Comparison of ENCODE assay signal across 19 cellular contexts in genomic region chr5:160462167-160462566, GRCh38. TPM values are rescaled to one million over a fixed set of nuclear protein-coding genes. Genes with fewer than 3 reads are reported as not detected.
DNase-seq lines count a peak whose midpoint lies in the region; ATAC-seq, FAIRE-seq and TF ChIP-seq lines count a peak whose summit lies in the region.
"Had no signal": no experiment of that assay in that cellular context is flagged by ENCODE, and none has a peak within 500 bp of the region (broad histone marks: within the 10 kb centered on the region; RNA-seq: fewer than 3 reads in every experiment).

No MANE protein-coding gene starts in this region.

- no peaks in the 10 kb centered on the region for H3K9me3 Mint-ChIP-seq in activated B cell treated with CpG ODN at 0.5 μM for 24 hours
- H3K9me3 Mint-ChIP-seq: activated CD4-positive, alpha-beta T cell treated with anti-CD3 and anti-CD28 coated beads, Interleukin-2, amount 10 ng/mL, durations not matched to agents 7 days and 5 days; CD8-positive, alpha-beta T cell had no signal

- no peaks in the 10 kb centered on the region for H3K9me3 ChIP-seq in esophagus squamous epithelium
- H3K9me3 ChIP-seq in A673 (ENCODE audit: low read depth, low read length, poor library complexity, severe bottlenecking): no peaks in the 10 kb centered on the region
- H3K9me3 ChIP-seq: HAP-1, Peyer's patch had no signal

- no TSS peak for BruUV-seq in A673 (replicated peaks; lab: Mats Ljungman, UMichigan)

- H3K4me3 Mint-ChIP-seq in activated B cell treated with CpG ODN at 0.5 μM for 24 hours: no peak overlapping the region
- H3K4me3 Mint-ChIP-seq: activated CD4-positive, alpha-beta T cell treated with anti-CD3 and anti-CD28 coated beads, Interleukin-2, amount 10 ng/mL, durations not matched to agents 7 days and 5 days; CD8-positive, alpha-beta T cell had no signal

- no peaks in the 10 kb centered on the region for H3K36me3 Mint-ChIP-seq in activated B cell treated with CpG ODN at 0.5 μM for 24 hours (ENCODE audit: low read depth)
- H3K36me3 Mint-ChIP-seq: CD8-positive, alpha-beta T cell had no signal

- 81 to 94% methylated on average over 2 of the region's 2 CpGs for WGBS in esophagus squamous epithelium, 2 donors

- peaks cover 61% of the 10 kb centered on the region for H3K4me1 Mint-ChIP-seq in activated B cell treated with CpG ODN at 0.5 μM for 24 hours

- intact Hi-C loops in activated B cell treated with CpG ODN at 0.5 μM for 24 hours (cut with micrococcal nuclease) (no loop called here), esophagus squamous epithelium (cut with DNase I) (no loop called here), A673 (cut with micrococcal nuclease; ENCODE audit: unreplicated experiment) (no loop called here)

- H3K27ac Mint-ChIP-seq in activated B cell treated with CpG ODN at 0.5 μM for 24 hours: peak overlapping the region; percentile 3
- H3K27ac Mint-ChIP-seq: activated CD4-positive, alpha-beta T cell treated with anti-CD3 and anti-CD28 coated beads, Interleukin-2, amount 10 ng/mL, durations not matched to agents 7 days and 5 days; CD8-positive, alpha-beta T cell had no signal

- FAIRE-seq in GM18507 (lab: Jason Lieb, UNC): peak; percentile 75

- H3K27ac ChIP-seq in esophagus squamous epithelium (no peak overlapping the region), A673 (ENCODE audit: low read depth, low read length, poor library complexity, severe bottlenecking) (no peak overlapping the region)
- H3K27ac ChIP-seq: Peyer's patch had no signal

- no peaks in the 10 kb centered on the region for H3K27me3 Mint-ChIP-seq in activated B cell treated with CpG ODN at 0.5 μM for 24 hours

- peaks cover 0 to 5% (median 3%) of the 10 kb centered on the region in 3 donors for H3K4me1 ChIP-seq in esophagus squamous epithelium
- H3K4me1 ChIP-seq in A673 (ENCODE audit: insufficient read depth, low read length, poor library complexity, severe bottlenecking): no peaks in the 10 kb centered on the region

- H3K36me3 ChIP-seq in esophagus squamous epithelium: no peaks in the 10 kb centered on the region
- no peaks in the 10 kb centered on the region for H3K36me3 ChIP-seq in A673 (ENCODE audit: insufficient read depth, low read length, poor library complexity, severe bottlenecking)
- H3K36me3 ChIP-seq: HAP-1, Peyer's patch had no signal

- H3K4me3 ChIP-seq in esophagus squamous epithelium (no peak overlapping the region), A673 (ENCODE audit: low read depth, low read length, poor library complexity, severe bottlenecking) (no peak overlapping the region)
- H3K4me3 ChIP-seq: HAP-1, Peyer's patch had no signal

- peak; percentile 31 for ATAC-seq in GM21390 (IDR thresholded peaks at IDR 0.05; ENCODE audit: unreplicated experiment)
- peak; percentile 48 for ATAC-seq in HG02981 (IDR thresholded peaks at IDR 0.05; ENCODE audit: unreplicated experiment)
- ATAC-seq in activated B cell treated with CpG ODN at 0.5 μM for 24 hours (ENCODE audit: low read depth): peak; percentile 28
- ATAC-seq: CD8-positive, alpha-beta T cell had no signal

- no peak for TF ChIP-seq POLR2A in esophagus squamous epithelium (IDR thresholded peaks at IDR 0.05)

- POLR2A ChIA-PET in activated B cell treated with CpG ODN at 0.5 μM for 24 hours (lab: Charles Lee): interaction anchor here (0.6 to 4.1 kb wide), 2 partner anchors 7 to 36 kb away, joined by 6 to 59 read pairs; no protein-coding TSS in a partner anchor
- POLR2A ChIA-PET in A673 (lab: Charles Lee; ENCODE audit: low non-redundant PET): no interaction called here

- TF ChIP-seq CTCF in activated B cell treated with CpG ODN at 0.5 μM for 24 hours (IDR thresholded peaks at IDR 0.05) (no peak), esophagus squamous epithelium (IDR thresholded peaks at IDR 0.05) (no peak), A673 (conservative IDR thresholded peaks at IDR 0.05; ENCODE audit: low read depth, low read length) (no peak)

- CTCF ChIA-PET in activated B cell treated with CpG ODN at 0.5 μM for 24 hours (lab: Charles Lee) (no interaction called here), A673 (lab: Charles Lee) (no interaction called here)

- H3K27me3 ChIP-seq in esophagus squamous epithelium (no peaks in the 10 kb centered on the region), A673 (replicated peaks; ENCODE audit: insufficient read depth, low read depth, low read length, poor library complexity) (no peaks in the 10 kb centered on the region)
- H3K27me3 ChIP-seq: Peyer's patch had no signal

- no peak for DNase-seq in GM18507 (ENCODE audit: extremely low spot score, insufficient read length, low read depth)
- DNase-seq in activated B cell treated with CpG ODN at 0.5 μM for 24 hours: no peak
- DNase-seq in activated CD8-positive, alpha-beta memory T cell treated with anti-CD3 and anti-CD28 coated beads for 24 hours: no peak
- DNase-seq in esophagus squamous epithelium (lab: John Stamatoyannopoulos, UW): no peak
- no peak for DNase-seq in NCI-H2107 treated with DMSO at 0.1 percent for 48 hours (lab: John Stamatoyannopoulos, UW; ENCODE audit: unreplicated experiment)
- DNase-seq in A673 (ENCODE audit: low spot score): no peak
- DNase-seq: activated CD4-positive, alpha-beta T cell treated with anti-CD3 and anti-CD28 coated beads, Interleukin-2, amount 10 ng/mL, durations not matched to agents 7 days and 5 days; CD8-positive, alpha-beta T cell; effector CD8-positive, alpha-beta T cell; islet precursor cell; KBM-7; NCI-H1417 treated with DMSO at 0.1 percent for 48 hours; NCI-H524; Peyer's patch; substantia nigra; T-helper 1 cell had no signal

RNA-seq across cellular contexts. Expression of gene PTTG1, which starts 40.5 kb away (rescaled TPM):
- total RNA-seq in activated B cell treated with CpG ODN at 0.5 μM for 24 hours (15.3 and 16.8 TPM in 2 replicates), esophagus squamous epithelium (100 to 1,000 TPM in 1 of 4 donors, 10 to 100 TPM in 3; 89.6 to 134 (median 90.1) TPM), A673 (2021) (192 and 199 TPM in 2 replicates)

RNA-seq across cellular contexts. Expression of gene SLU7, which starts 43.3 kb away (rescaled TPM):
- total RNA-seq in activated B cell treated with CpG ODN at 0.5 μM for 24 hours: 58.5 and 59.3 TPM in 2 replicates
- total RNA-seq in esophagus squamous epithelium: 10 to 100 TPM; 31.9 to 70.2 (median 45.1) TPM
- 37.4 and 43.1 TPM in 2 replicates for total RNA-seq in A673 (2021)
